Comparison of ENCODE assay signal across 18 cellular contexts in genomic region chr7:14414274-14414986, GRCh38.
"Had no signal": no experiment of that assay in that cellular context is flagged by ENCODE, and none has a peak within 500 bp of the region (broad histone marks: within the 10 kb centered on the region; RNA-seq: fewer than 3 reads in every experiment).

No MANE protein-coding gene starts in this region.

- H3K27me3 ChIP-seq: brain microvascular endothelial cell, esophagus squamous epithelium, neural progenitor cell had no signal

- H3K27me3 Mint-ChIP-seq: activated B cell treated with CpG ODN at 0.5 μM for 24 hours; activated CD4-positive, alpha-beta T cell treated with anti-CD3 and anti-CD28 coated beads, Interleukin-2, amount 10 ng/mL, durations not matched to agents 24 days and 14 days; activated naive CD8-positive, alpha-beta T cell treated with anti-CD3 and anti-CD28 coated beads, Interleukin-2, amount 10 ng/mL, durations not matched to agents 7 days and 5 days; naive B cell had no signal

- ATAC-seq: psoas muscle had no signal

- H3K4me1 Mint-ChIP-seq: activated B cell treated with CpG ODN at 0.5 μM for 24 hours; activated CD4-positive, alpha-beta T cell treated with anti-CD3 and anti-CD28 coated beads, Interleukin-2, amount 10 ng/mL, durations not matched to agents 24 days and 14 days; activated naive CD8-positive, alpha-beta T cell treated with anti-CD3 and anti-CD28 coated beads, Interleukin-2, amount 10 ng/mL, durations not matched to agents 7 days and 5 days; naive B cell had no signal

- H3K9me3 Mint-ChIP-seq: activated CD4-positive, alpha-beta T cell treated with anti-CD3 and anti-CD28 coated beads, Interleukin-2, amount 10 ng/mL, durations not matched to agents 24 days and 14 days; activated naive CD8-positive, alpha-beta T cell treated with anti-CD3 and anti-CD28 coated beads, Interleukin-2, amount 10 ng/mL, durations not matched to agents 7 days and 5 days; T-helper 1 cell treated with Interleukin-12 subunit alpha and Interleukin-12 subunit beta and Interleukin-4 antibody, amounts not matched to agents 30 μg/mL and 1 μg/mL, for 36 hours had no signal

- DNase-seq: activated B cell treated with CpG ODN at 0.5 μM for 24 hours; activated CD4-positive, alpha-beta T cell treated with anti-CD3 and anti-CD28 coated beads, Interleukin-2, amount 10 ng/mL, durations not matched to agents 24 days and 14 days; activated CD8-positive, alpha-beta memory T cell treated with anti-CD3 and anti-CD28 coated beads, Interleukin-2, amount 50 U/mL, for 48 hours; activated naive CD4-positive, alpha-beta T cell; activated naive CD8-positive, alpha-beta T cell treated with anti-CD3 and anti-CD28 coated beads, Interleukin-2, amount 10 ng/mL, durations not matched to agents 7 days and 5 days; brain microvascular endothelial cell; cerebellar nuclear complex; effector CD8-positive, alpha-beta T cell; esophagus squamous epithelium; hypothalamus; kidney; naive B cell; psoas muscle; stimulated activated CD4-positive, alpha-beta T cell treated with anti-CD3 and anti-CD28 coated beads, Interleukin-12 subunit alpha, Interleukin-12 subunit beta, amount 100 ng/mL, for 4 hours; stimulated activated CD4-positive, alpha-beta T cell treated with anti-CD3 and anti-CD28 coated beads, Interleukin-2, amount 100 ng/mL, for 24 hours had no signal

- H3K9me3 ChIP-seq: esophagus squamous epithelium, psoas muscle, thoracic aorta had no signal

- H3K27ac ChIP-seq: brain microvascular endothelial cell, esophagus squamous epithelium, neural progenitor cell, psoas muscle, thoracic aorta had no signal

- H3K4me3 Mint-ChIP-seq: activated B cell treated with CpG ODN at 0.5 μM for 24 hours; activated CD4-positive, alpha-beta T cell treated with anti-CD3 and anti-CD28 coated beads, Interleukin-2, amount 10 ng/mL, durations not matched to agents 24 days and 14 days; activated naive CD8-positive, alpha-beta T cell treated with anti-CD3 and anti-CD28 coated beads, Interleukin-2, amount 10 ng/mL, durations not matched to agents 7 days and 5 days; naive B cell; neural progenitor cell; T-helper 1 cell treated with Interleukin-12 subunit alpha and Interleukin-12 subunit beta and Interleukin-4 antibody, amounts not matched to agents 30 μg/mL and 1 μg/mL, for 36 hours had no signal

- H3K4me3 ChIP-seq: esophagus squamous epithelium, neural progenitor cell, psoas muscle, thoracic aorta had no signal

- H3K36me3 ChIP-seq: brain microvascular endothelial cell, esophagus squamous epithelium, neural progenitor cell, thoracic aorta had no signal

- H3K27ac Mint-ChIP-seq: activated B cell treated with CpG ODN at 0.5 μM for 24 hours; activated CD4-positive, alpha-beta T cell treated with anti-CD3 and anti-CD28 coated beads, Interleukin-2, amount 10 ng/mL, durations not matched to agents 24 days and 14 days; activated naive CD8-positive, alpha-beta T cell treated with anti-CD3 and anti-CD28 coated beads, Interleukin-2, amount 10 ng/mL, durations not matched to agents 7 days and 5 days; naive B cell; neural progenitor cell; T-helper 1 cell treated with Interleukin-12 subunit alpha and Interleukin-12 subunit beta and Interleukin-4 antibody, amounts not matched to agents 30 μg/mL and 1 μg/mL, for 36 hours had no signal

- H3K36me3 Mint-ChIP-seq: activated naive CD8-positive, alpha-beta T cell treated with anti-CD3 and anti-CD28 coated beads, Interleukin-2, amount 10 ng/mL, durations not matched to agents 7 days and 5 days; naive B cell; neural progenitor cell had no signal

- H3K4me1 ChIP-seq: esophagus squamous epithelium, neural progenitor cell, psoas muscle had no signal
